In the genomic region with DNA sequence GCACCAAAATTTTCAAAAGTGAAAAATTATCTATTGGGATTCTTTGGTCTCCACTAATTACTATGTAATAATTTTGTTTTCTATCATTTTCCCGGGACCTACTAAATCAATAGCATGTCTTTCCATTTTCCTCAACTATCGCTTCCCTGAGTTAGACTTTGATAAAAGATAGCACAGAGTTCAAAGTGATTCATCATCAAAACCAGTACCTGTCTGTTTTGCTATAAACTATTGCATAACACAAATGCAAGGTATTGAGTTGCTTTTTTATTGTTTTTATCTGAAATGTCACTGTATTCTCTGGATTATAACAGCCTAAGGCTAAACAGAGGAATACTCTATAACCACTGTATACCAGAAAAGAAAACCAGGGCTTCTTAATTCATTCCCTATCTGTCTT, we compare ENCODE assay signal across 1 cellular context.
TF ChIP-seq lines count a peak whose summit lies in the region.

No MANE protein-coding gene starts in this region.

TF ChIP-seq in GM23338, 12 proteins besides CTCF, POLR2A, EP300 and RAD21 (continued from another document):
- TF ChIP-seq, protein P1, sequence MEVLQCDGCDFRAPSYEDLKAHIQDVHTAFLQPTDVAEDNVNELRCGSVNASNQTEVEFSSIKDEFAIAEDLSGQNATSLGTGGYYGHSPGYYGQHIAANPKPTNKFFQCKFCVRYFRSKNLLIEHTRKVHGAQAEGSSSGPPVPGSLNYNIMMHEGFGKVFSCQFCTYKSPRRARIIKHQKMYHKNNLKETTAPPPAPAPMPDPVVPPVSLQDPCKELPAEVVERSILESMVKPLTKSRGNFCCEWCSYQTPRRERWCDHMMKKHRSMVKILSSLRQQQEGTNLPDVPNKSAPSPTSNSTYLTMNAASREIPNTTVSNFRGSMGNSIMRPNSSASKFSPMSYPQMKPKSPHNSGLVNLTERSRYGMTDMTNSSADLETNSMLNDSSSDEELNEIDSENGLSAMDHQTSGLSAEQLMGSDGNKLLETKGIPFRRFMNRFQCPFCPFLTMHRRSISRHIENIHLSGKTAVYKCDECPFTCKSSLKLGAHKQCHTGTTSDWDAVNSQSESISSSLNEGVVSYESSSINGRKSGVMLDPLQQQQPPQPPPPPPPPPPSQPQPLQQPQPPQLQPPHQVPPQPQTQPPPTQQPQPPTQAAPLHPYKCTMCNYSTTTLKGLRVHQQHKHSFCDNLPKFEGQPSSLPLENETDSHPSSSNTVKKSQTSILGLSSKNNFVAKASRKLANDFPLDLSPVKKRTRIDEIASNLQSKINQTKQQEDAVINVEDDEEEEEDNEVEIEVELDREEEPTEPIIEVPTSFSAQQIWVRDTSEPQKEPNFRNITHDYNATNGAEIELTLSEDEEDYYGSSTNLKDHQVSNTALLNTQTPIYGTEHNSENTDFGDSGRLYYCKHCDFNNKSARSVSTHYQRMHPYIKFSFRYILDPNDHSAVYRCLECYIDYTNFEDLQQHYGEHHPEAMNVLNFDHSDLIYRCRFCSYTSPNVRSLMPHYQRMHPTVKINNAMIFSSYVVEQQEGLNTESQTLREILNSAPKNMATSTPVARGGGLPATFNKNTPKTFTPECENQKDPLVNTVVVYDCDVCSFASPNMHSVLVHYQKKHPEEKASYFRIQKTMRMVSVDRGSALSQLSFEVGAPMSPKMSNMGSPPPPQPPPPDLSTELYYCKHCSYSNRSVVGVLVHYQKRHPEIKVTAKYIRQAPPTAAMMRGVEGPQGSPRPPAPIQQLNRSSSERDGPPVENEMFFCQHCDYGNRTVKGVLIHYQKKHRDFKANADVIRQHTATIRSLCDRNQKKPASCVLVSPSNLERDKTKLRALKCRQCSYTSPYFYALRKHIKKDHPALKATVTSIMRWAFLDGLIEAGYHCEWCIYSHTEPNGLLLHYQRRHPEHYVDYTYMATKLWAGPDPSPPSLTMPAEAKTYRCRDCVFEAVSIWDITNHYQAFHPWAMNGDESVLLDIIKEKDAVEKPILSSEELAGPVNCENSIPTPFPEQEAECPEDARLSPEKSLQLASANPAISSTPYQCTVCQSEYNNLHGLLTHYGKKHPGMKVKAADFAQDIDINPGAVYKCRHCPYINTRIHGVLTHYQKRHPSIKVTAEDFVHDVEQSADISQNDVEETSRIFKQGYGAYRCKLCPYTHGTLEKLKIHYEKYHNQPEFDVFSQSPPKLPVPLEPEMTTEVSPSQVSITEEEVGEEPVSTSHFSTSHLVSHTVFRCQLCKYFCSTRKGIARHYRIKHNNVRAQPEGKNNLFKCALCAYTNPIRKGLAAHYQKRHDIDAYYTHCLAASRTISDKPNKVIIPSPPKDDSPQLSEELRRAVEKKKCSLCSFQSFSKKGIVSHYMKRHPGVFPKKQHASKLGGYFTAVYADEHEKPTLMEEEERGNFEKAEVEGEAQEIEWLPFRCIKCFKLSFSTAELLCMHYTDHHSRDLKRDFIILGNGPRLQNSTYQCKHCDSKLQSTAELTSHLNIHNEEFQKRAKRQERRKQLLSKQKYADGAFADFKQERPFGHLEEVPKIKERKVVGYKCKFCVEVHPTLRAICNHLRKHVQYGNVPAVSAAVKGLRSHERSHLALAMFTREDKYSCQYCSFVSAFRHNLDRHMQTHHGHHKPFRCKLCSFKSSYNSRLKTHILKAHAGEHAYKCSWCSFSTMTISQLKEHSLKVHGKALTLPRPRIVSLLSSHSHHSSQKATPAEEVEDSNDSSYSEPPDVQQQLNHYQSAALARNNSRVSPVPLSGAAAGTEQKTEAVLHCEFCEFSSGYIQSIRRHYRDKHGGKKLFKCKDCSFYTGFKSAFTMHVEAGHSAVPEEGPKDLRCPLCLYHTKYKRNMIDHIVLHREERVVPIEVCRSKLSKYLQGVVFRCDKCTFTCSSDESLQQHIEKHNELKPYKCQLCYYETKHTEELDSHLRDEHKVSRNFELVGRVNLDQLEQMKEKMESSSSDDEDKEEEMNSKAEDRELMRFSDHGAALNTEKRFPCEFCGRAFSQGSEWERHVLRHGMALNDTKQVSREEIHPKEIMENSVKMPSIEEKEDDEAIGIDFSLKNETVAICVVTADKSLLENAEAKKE (CRISPR knock-in tag; IDR thresholded peaks at IDR 0.05): no peak
- TF ChIP-seq JUNB (IDR thresholded peaks at IDR 0.05; ENCODE audit: unreplicated experiment) (no peak), CREB1 (CRISPR knock-in tag; IDR thresholded peaks at IDR 0.05; ENCODE audit: low read depth) (no peak), ZNF114 (CRISPR knock-in tag; IDR thresholded peaks at IDR 0.05) (no peak), POLR2AphosphoS5 (IDR thresholded peaks at IDR 0.05; ENCODE audit: low read depth) (no peak), STAT1 (IDR thresholded peaks at IDR 0.05; ENCODE audit: unreplicated experiment) (no peak), EZH2phosphoT487 (IDR thresholded peaks at IDR 0.05; ENCODE audit: unreplicated experiment) (no peak), EZH2 (IDR thresholded peaks at IDR 0.05; ENCODE audit: low read depth, unreplicated experiment) (no peak), ZNF331 (CRISPR knock-in tag; IDR thresholded peaks at IDR 0.05; ENCODE audit: low read depth) (no peak)
- TF ChIP-seq, protein P2, sequence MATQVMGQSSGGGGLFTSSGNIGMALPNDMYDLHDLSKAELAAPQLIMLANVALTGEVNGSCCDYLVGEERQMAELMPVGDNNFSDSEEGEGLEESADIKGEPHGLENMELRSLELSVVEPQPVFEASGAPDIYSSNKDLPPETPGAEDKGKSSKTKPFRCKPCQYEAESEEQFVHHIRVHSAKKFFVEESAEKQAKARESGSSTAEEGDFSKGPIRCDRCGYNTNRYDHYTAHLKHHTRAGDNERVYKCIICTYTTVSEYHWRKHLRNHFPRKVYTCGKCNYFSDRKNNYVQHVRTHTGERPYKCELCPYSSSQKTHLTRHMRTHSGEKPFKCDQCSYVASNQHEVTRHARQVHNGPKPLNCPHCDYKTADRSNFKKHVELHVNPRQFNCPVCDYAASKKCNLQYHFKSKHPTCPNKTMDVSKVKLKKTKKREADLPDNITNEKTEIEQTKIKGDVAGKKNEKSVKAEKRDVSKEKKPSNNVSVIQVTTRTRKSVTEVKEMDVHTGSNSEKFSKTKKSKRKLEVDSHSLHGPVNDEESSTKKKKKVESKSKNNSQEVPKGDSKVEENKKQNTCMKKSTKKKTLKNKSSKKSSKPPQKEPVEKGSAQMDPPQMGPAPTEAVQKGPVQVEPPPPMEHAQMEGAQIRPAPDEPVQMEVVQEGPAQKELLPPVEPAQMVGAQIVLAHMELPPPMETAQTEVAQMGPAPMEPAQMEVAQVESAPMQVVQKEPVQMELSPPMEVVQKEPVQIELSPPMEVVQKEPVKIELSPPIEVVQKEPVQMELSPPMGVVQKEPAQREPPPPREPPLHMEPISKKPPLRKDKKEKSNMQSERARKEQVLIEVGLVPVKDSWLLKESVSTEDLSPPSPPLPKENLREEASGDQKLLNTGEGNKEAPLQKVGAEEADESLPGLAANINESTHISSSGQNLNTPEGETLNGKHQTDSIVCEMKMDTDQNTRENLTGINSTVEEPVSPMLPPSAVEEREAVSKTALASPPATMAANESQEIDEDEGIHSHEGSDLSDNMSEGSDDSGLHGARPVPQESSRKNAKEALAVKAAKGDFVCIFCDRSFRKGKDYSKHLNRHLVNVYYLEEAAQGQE (IDR thresholded peaks at IDR 0.05; ENCODE audit: unreplicated experiment): no peak
- TF ChIP-seq, protein P3, sequence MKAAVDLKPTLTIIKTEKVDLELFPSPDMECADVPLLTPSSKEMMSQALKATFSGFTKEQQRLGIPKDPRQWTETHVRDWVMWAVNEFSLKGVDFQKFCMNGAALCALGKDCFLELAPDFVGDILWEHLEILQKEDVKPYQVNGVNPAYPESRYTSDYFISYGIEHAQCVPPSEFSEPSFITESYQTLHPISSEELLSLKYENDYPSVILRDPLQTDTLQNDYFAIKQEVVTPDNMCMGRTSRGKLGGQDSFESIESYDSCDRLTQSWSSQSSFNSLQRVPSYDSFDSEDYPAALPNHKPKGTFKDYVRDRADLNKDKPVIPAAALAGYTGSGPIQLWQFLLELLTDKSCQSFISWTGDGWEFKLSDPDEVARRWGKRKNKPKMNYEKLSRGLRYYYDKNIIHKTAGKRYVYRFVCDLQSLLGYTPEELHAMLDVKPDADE (IDR thresholded peaks at IDR 0.05): no peak
